In the genomic region with DNA sequence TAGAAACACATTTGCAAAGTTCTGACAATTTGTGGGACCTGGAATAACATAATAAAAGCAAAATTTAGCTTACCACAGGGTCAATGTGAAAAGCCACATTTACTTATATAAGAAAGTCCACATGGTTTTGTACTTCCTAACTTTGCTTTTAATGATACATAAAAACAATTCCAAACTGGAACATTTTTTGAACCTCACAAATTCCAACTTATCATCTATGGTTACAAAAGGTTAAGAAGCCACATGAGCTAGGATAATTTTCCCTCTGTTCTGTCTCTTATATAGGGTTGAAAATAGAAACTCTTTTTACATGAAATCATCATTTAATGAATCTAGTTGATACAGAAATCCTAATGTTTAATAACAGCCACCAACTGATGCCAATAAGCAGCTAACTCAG, we compare ENCODE assay signal across 33 cellular contexts. TPM values are rescaled to one million over a fixed set of nuclear protein-coding genes. Genes with fewer than 3 reads are reported as not detected.
"Had no signal": no experiment of that assay in that cellular context is flagged by ENCODE, and none has a peak within 500 bp of the region (broad histone marks: within the 10 kb centered on the region; RNA-seq: fewer than 3 reads in every experiment).

No MANE protein-coding gene starts in this region.

- H3K4me1 Mint-ChIP-seq: activated naive CD8-positive, alpha-beta T cell treated with anti-CD3 and anti-CD28 coated beads for 36 hours; activated T-helper 17 cell treated with anti-CD3 and anti-CD28 coated beads, Interleukin-2, amount 50 U/mL, for 72 hours had no signal

- DNase-seq: activated CD4-positive, alpha-beta T cell treated with anti-CD3 and anti-CD28 coated beads for 1 hour; activated CD4-positive, alpha-beta T cell treated with anti-CD3 and anti-CD28 coated beads for 48 hours; activated CD4-positive, alpha-beta T cell treated with anti-CD3 and anti-CD28 coated beads, Interleukin-2, amount 50 U/mL, for 4 hours; activated CD4-positive, CD25-positive, alpha-beta regulatory T cell; activated CD8-positive, alpha-beta T cell treated with anti-CD3 and anti-CD28 coated beads for 36 hours; activated effector memory CD4-positive, alpha-beta T cell treated with anti-CD3 and anti-CD28 coated beads, Interleukin-2, amount 50 U/mL, for 16 hours; activated naive CD4-positive, alpha-beta T cell; activated naive CD4-positive, alpha-beta T cell treated with anti-CD3 and anti-CD28 coated beads, Interleukin-2, amount 50 U/mL, for 16 hours; activated naive CD8-positive, alpha-beta T cell treated with anti-CD3 and anti-CD28 coated beads for 36 hours; activated T-cell treated with anti-CD3 and anti-CD28 coated beads, Interleukin-2, amount 50 U/mL, for 1 hour; activated T-cell treated with anti-CD3 and anti-CD28 coated beads, Interleukin-2, amount 50 U/mL, for 72 hours; body of pancreas; Kasumi-1; KG1; NCI-H1105; NCI-H1417 treated with DMSO at 0.1 percent for 48 hours; NCI-H187 treated with DMSO at 0.1 percent for 48 hours; NCI-H2081; NCI-H2171 treated with DMSO at 0.1 percent for 48 hours; NCI-H2227 treated with DMSO at 0.1 percent for 48 hours; NCI-H446; NCI-H510A treated with DMSO at 0.1 percent for 48 hours; NCI-H526 treated with DMSO at 0.1 percent for 48 hours; NCI-H774; Right ventricle myocardium superior; SW 1271; T-helper 1 cell; T-helper 2 cell; T-helper 9 cell; WERI-Rb-1 had no signal

- H3K27ac ChIP-seq: body of pancreas, WERI-Rb-1 had no signal

- H3K27ac Mint-ChIP-seq: activated CD8-positive, alpha-beta T cell treated with anti-CD3 and anti-CD28 coated beads for 36 hours; activated naive CD8-positive, alpha-beta T cell treated with anti-CD3 and anti-CD28 coated beads for 36 hours; activated T-cell treated with anti-CD3 and anti-CD28 coated beads, Interleukin-2, amount 50 U/mL, for 72 hours; activated T-helper 17 cell treated with anti-CD3 and anti-CD28 coated beads, Interleukin-2, amount 50 U/mL, for 72 hours had no signal

- H3K36me3 ChIP-seq: WERI-Rb-1 had no signal

- H3K4me3 Mint-ChIP-seq: activated CD8-positive, alpha-beta T cell treated with anti-CD3 and anti-CD28 coated beads for 36 hours; activated naive CD8-positive, alpha-beta T cell treated with anti-CD3 and anti-CD28 coated beads for 36 hours; activated T-cell treated with anti-CD3 and anti-CD28 coated beads, Interleukin-2, amount 50 U/mL, for 72 hours; activated T-helper 17 cell treated with anti-CD3 and anti-CD28 coated beads, Interleukin-2, amount 50 U/mL, for 72 hours had no signal

- H3K36me3 Mint-ChIP-seq: activated naive CD8-positive, alpha-beta T cell treated with anti-CD3 and anti-CD28 coated beads for 36 hours had no signal

- H3K27me3 ChIP-seq: body of pancreas had no signal

- H3K4me3 ChIP-seq: body of pancreas had no signal

- H3K4me1 ChIP-seq: body of pancreas had no signal

- H3K9me3 Mint-ChIP-seq: activated CD8-positive, alpha-beta T cell treated with anti-CD3 and anti-CD28 coated beads for 36 hours; activated naive CD8-positive, alpha-beta T cell treated with anti-CD3 and anti-CD28 coated beads for 36 hours; activated T-cell treated with anti-CD3 and anti-CD28 coated beads, Interleukin-2, amount 50 U/mL, for 72 hours; activated T-helper 17 cell treated with anti-CD3 and anti-CD28 coated beads, Interleukin-2, amount 50 U/mL, for 72 hours had no signal

- H3K9me3 ChIP-seq: body of pancreas had no signal

RNA-seq across cellular contexts. Expression of a gene that starts 8.9 kb away (rescaled TPM):
- total RNA-seq: activated CD8-positive, alpha-beta memory T cell treated with anti-CD3 and anti-CD28 coated beads for 36 hours; activated CD8-positive, alpha-beta T cell treated with anti-CD3 and anti-CD28 coated beads for 36 hours; activated naive CD8-positive, alpha-beta T cell treated with anti-CD3 and anti-CD28 coated beads for 36 hours; activated T-cell treated with anti-CD3 and anti-CD28 coated beads, Interleukin-2, amount 50 U/mL, for 72 hours; activated T-helper 17 cell treated with anti-CD3 and anti-CD28 coated beads, Interleukin-2, amount 50 U/mL, for 72 hours; OCI-LY7 had no signal
